8 cellular contexts compared by ENCODE assay signal in the genomic region with DNA sequence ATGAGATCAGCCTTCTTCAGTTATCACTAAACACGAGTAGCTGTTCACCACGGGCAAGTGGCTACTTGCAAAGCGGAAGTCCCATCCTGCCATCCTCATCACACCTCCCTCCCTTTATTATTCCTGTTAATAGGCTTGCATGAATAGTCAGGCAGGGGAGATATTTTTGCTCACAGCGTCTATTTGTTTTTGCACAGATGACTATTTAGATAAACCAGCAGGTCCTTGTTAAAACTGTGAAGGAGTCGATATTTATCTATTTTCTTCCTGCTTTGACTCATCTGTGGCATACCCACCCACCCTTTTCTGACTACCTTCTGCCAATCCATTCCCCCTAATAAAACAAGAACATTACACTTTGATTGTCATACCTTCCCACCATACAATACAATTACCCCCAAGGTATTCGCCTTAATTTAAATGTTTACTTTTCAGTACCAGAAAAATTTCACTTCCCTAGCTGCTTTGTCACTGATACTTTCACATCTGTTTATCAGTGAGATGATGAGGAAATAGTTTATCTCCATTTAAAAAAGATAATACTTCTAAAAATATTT.
DNase-seq lines count a peak whose midpoint lies in the region; ATAC-seq, FAIRE-seq and TF ChIP-seq lines count a peak whose summit lies in the region.

No MANE protein-coding gene starts in this region.

- no peak overlapping the region for H3K27ac ChIP-seq in H1 (ENCODE audit: low read depth, low read length)

- no peak overlapping the region for H2BK120ac ChIP-seq in H1 (replicated peaks; ENCODE audit: low read depth, low read length)

- no peak for TF ChIP-seq RAD21 in H1 (IDR thresholded peaks at IDR 0.05 in 1 of 2, conservative IDR thresholded peaks at IDR 0.05 in 1 of 2; ENCODE audit: low read depth in 2 of 2, low read length in 2 of 2)

- H4K20me1 ChIP-seq in H1 (replicated peaks in 1 of 2; ENCODE audit: control insufficient read depth in 1 of 2, insufficient read depth in 2 of 2, low read length in 2 of 2): no peaks in the 10 kb centered on the region

- TF ChIP-seq EP300 in H1 (IDR thresholded peaks at IDR 0.05; ENCODE audit: borderline replicate concordance in 1 of 2, low read depth in 2 of 2, low read length in 2 of 2): no peak

- no peak overlapping the region for H2BK5ac ChIP-seq in H1 (ENCODE audit: low read depth, low read length)

- peaks cover 20% of the 10 kb centered on the region for H3K27me3 Mint-ChIP-seq in activated T-cell treated with anti-CD3 and anti-CD28 coated beads, Interleukin-2, amount 50 U/mL, for 24 hours

- H3K23ac ChIP-seq in H1 (ENCODE audit: insufficient read length): no peak overlapping the region

- POLR2A ChIA-PET in H1 (lab: Charles Lee; ENCODE audit: partially characterized antibody): no interaction called here

- H4K5ac ChIP-seq in H1 (ENCODE audit: insufficient read length, low read depth, low read length): peak overlapping the region; percentile 19

- TF ChIP-seq POLR2A in H1 (IDR thresholded peaks at IDR 0.05; ENCODE audit: control extremely low read depth in 1 of 2, low read depth in 2 of 2, low read length in 2 of 2): no peak

- H3K4me1 ChIP-seq in H1 (replicated peaks in 1 of 4; ENCODE audit: control insufficient read depth in 3 of 4, insufficient read depth in 4 of 4, low read length in 3 of 4): no peaks in the 10 kb centered on the region

- no peak overlapping the region for H3K4me3 ChIP-seq in H1 (ENCODE audit: extremely low read depth in 1 of 4, insufficient read depth in 2 of 4, low read depth in 3 of 4, low read length in 4 of 4)

- peak; percentile 40 for ATAC-seq in GM18508 (IDR thresholded peaks at IDR 0.05; ENCODE audit: insufficient read depth, unreplicated experiment)
- ATAC-seq in HG02588 (IDR thresholded peaks at IDR 0.05; ENCODE audit: unreplicated experiment): peak; percentile 56

- H2BK15ac ChIP-seq in H1 (ENCODE audit: low read length): no peak overlapping the region

- CTCF ChIA-PET in H1 (lab: Charles Lee; ENCODE audit: partially characterized antibody): no interaction called here

- 0 out of 2 replicates have a peak overlapping the region, but pooled peaks have one; percentile 25 for H2AFZ ChIP-seq in H1 (ENCODE audit: low read length)

- DNase-seq in NCI-H1105 treated with DMSO at 0.1 percent for 48 hours (lab: John Stamatoyannopoulos, UW) (peak; percentile 69), H1 (ENCODE audit: low read depth in 1 of 2, low spot score in 2 of 2) (no peak), putamen (ENCODE audit: low spot score) (no peak), mesenteric fat pad (ENCODE audit: low spot score) (no peak), NCI-H1930 (lab: John Stamatoyannopoulos, UW) (no peak)
- no peak for DNase-seq in activated T-cell treated with anti-CD3 and anti-CD28 coated beads, Interleukin-2, amount 50 U/mL, for 24 hours

- H3K27me3 ChIP-seq in H1 (replicated peaks in 1 of 4; ENCODE audit: control insufficient read depth in 3 of 4, extremely low read depth in 1 of 4, insufficient read depth in 3 of 4, low read length in 3 of 4): no peaks in the 10 kb centered on the region

- no peak overlapping the region for H4K8ac ChIP-seq in H1 (ENCODE audit: extremely low read depth, insufficient read depth, low read length)

- no peak overlapping the region for H3K14ac ChIP-seq in H1 (ENCODE audit: insufficient read length)

- no peak overlapping the region for H3K4ac ChIP-seq in H1 (replicated peaks; ENCODE audit: insufficient read length, low read depth, low read length)

- no peak overlapping the region for H3K9ac ChIP-seq in H1 (replicated peaks in 1 of 4; ENCODE audit: extremely low read depth in 1 of 4, low read depth in 3 of 4, low read length in 3 of 4)

- no peak overlapping the region for H4K91ac ChIP-seq in H1 (replicated peaks; ENCODE audit: insufficient read length, low read length)

- WGBS in H1 (ENCODE audit: extremely low coverage in 1 of 2, insufficient coverage in 1 of 2, insufficient read length in 1 of 2, insufficient replicate concordance in 2 of 2, low coverage in 1 of 2, low lambda C conversion rate in 2 of 2, missing lambda C conversion rate in 1 of 2), 2 experiments: 90% methylated on average over 6 of the region's 6 CpGs; no CpG with 5 or more reads in 1 of the 2 experiments

- no peaks in the 10 kb centered on the region for H3K79me1 ChIP-seq in H1 (ENCODE audit: low read depth, low read length)

- no peaks in the 10 kb centered on the region for H3K9me3 Mint-ChIP-seq in activated T-cell treated with anti-CD3 and anti-CD28 coated beads, Interleukin-2, amount 50 U/mL, for 24 hours

- no peak overlapping the region for H3K4me3 Mint-ChIP-seq in activated T-cell treated with anti-CD3 and anti-CD28 coated beads, Interleukin-2, amount 50 U/mL, for 24 hours

- H3K4me1 Mint-ChIP-seq in activated T-cell treated with anti-CD3 and anti-CD28 coated beads, Interleukin-2, amount 50 U/mL, for 24 hours (ENCODE audit: low read depth): no peaks in the 10 kb centered on the region

- no peak overlapping the region for H3K56ac ChIP-seq in H1 (replicated peaks; ENCODE audit: insufficient read length, low read depth, low read length)

- H3K18ac ChIP-seq in H1 (ENCODE audit: extremely low read depth, low read length): no peak overlapping the region

- H3K36me3 ChIP-seq in H1 (ENCODE audit: control insufficient read depth in 2 of 4, insufficient read depth in 4 of 4, low read length in 3 of 4): no peaks in the 10 kb centered on the region

- FAIRE-seq in H1 (lab: Jason Lieb, UNC): no peak

- H2AK5ac ChIP-seq in H1 (ENCODE audit: low read depth, low read length): no peak overlapping the region

- H3K9me3 ChIP-seq in H1 (ENCODE audit: insufficient read depth in 2 of 2, low read depth in 1 of 2, low read length in 1 of 2): no peaks in the 10 kb centered on the region

- H3K27ac Mint-ChIP-seq in activated T-cell treated with anti-CD3 and anti-CD28 coated beads, Interleukin-2, amount 50 U/mL, for 24 hours: no peak overlapping the region

- no peaks in the 10 kb centered on the region for H3K79me2 ChIP-seq in H1 (ENCODE audit: control insufficient read depth in 1 of 2, insufficient read depth in 2 of 2, low read length in 2 of 2)

- no peaks in the 10 kb centered on the region; the same call in 1 of the 2 replicates for H3K23me2 ChIP-seq in H1 (ENCODE audit: low read depth, low read length)

- H3K36me3 Mint-ChIP-seq in activated T-cell treated with anti-CD3 and anti-CD28 coated beads, Interleukin-2, amount 50 U/mL, for 24 hours (ENCODE audit: low read depth): no peaks in the 10 kb centered on the region

- no peak overlapping the region for H2BK20ac ChIP-seq in H1 (ENCODE audit: low read length)

- no peak overlapping the region for H3K4me2 ChIP-seq in H1 (ENCODE audit: insufficient read depth in 1 of 2, low read depth in 2 of 2, low read length in 2 of 2)

- H2BK12ac ChIP-seq in H1 (ENCODE audit: low read depth, low read length): no peak overlapping the region

- TF ChIP-seq CTCF in H1 (IDR thresholded peaks at IDR 0.05; ENCODE audit: control extremely low read depth in 1 of 3, insufficient read depth in 1 of 3, low read depth in 1 of 3, low read length in 3 of 3): no peak

TF ChIP-seq in H1, 55 proteins besides CTCF, POLR2A, EP300 and RAD21:
- TF ChIP-seq SIX5 (IDR thresholded peaks at IDR 0.05; ENCODE audit: low read depth, low read length) (no peak), SIN3A (conservative IDR thresholded peaks at IDR 0.05 in 1 of 2, IDR thresholded peaks at IDR 0.05 in 1 of 2; ENCODE audit: low read depth in 1 of 2, low read length in 2 of 2) (no peak), NANOG (IDR thresholded peaks at IDR 0.05; ENCODE audit: insufficient read depth, low read depth, low read length, poor library complexity, severe bottlenecking) (no peak), PHF8 (conservative IDR thresholded peaks at IDR 0.05; ENCODE audit: low read depth, low read length) (no peak), RXRA (IDR thresholded peaks at IDR 0.05; ENCODE audit: insufficient read depth, low read depth, low read length) (no peak), ASH2L (IDR thresholded peaks at IDR 0.05; ENCODE audit: low read length) (no peak), ZNF274 (IDR thresholded peaks at IDR 0.05; ENCODE audit: borderline replicate concordance, extremely low read depth, low read length) (no peak)
